ENCODE assay signal across 17 cellular contexts in genomic region chr17:78741644-78742284, GRCh38. TPM values are rescaled to one million over a fixed set of nuclear protein-coding genes. Genes with fewer than 3 reads are reported as not detected.
DNase-seq lines count a peak whose midpoint lies in the region; ATAC-seq and TF ChIP-seq lines count a peak whose summit lies in the region.
"Had no signal": no experiment of that assay in that cellular context is flagged by ENCODE, and none has a peak within 500 bp of the region (broad histone marks: within the 10 kb centered on the region; RNA-seq: fewer than 3 reads in every experiment).

No MANE protein-coding gene starts in this region.

- H3K27ac ChIP-seq in CD4-positive, CD25-positive, alpha-beta regulatory T cell (ENCODE audit: insufficient read depth, low read length, poor library complexity, severe bottlenecking): peak overlapping the region; percentile 43
- no peak overlapping the region for H3K27ac ChIP-seq in gastrocnemius medialis
- H3K27ac ChIP-seq: body of pancreas, SJSA1 had no signal

- H3K36me3 ChIP-seq in CD4-positive, CD25-positive, alpha-beta regulatory T cell (ENCODE audit: control insufficient read depth, insufficient read depth, low read length): peaks cover 33% of the 10 kb centered on the region
- H3K36me3 ChIP-seq in GM06990 (ENCODE audit: control insufficient read depth, insufficient read depth, low read length) (peaks cover 3% of the 10 kb centered on the region), mucosa of descending colon (ENCODE audit: low read depth) (no peaks in the 10 kb centered on the region), gastrocnemius medialis (no peaks in the 10 kb centered on the region)
- H3K36me3 ChIP-seq: SJSA1 had no signal

- H3K27me3 ChIP-seq in CD4-positive, CD25-positive, alpha-beta regulatory T cell (ENCODE audit: control insufficient read depth, insufficient read depth, low read length): no peaks in the 10 kb centered on the region
- H3K27me3 ChIP-seq in GM06990 (replicated peaks; ENCODE audit: control insufficient read depth, insufficient read depth, low read length) (no peaks in the 10 kb centered on the region), gastrocnemius medialis (no peaks in the 10 kb centered on the region)
- H3K27me3 ChIP-seq: body of pancreas, heart left ventricle, SJSA1, spleen had no signal

- CTCF ChIA-PET in activated CD8-positive, alpha-beta T cell treated with anti-CD3 and anti-CD28 coated beads for 36 hours (lab: Charles Lee): interaction anchor here (0.7 to 6.0 kb wide), 12 partner anchors 12 to 245 kb away, joined by 3 to 55 read pairs (median 3); no protein-coding TSS in a partner anchor

- in situ Hi-C loops in gastrocnemius medialis (cut with MboI; ENCODE audit: low sequenced_read_pairs in 4 of 4): no loop called here

- no peaks in the 10 kb centered on the region for H3K27me3 Mint-ChIP-seq in CD4-positive, CD25-positive, alpha-beta regulatory T cell
- no peaks in the 10 kb centered on the region for H3K27me3 Mint-ChIP-seq in activated CD8-positive, alpha-beta T cell treated with anti-CD3 and anti-CD28 coated beads for 36 hours

- intact Hi-C loops in activated CD8-positive, alpha-beta T cell treated with anti-CD3 and anti-CD28 coated beads for 36 hours (cut with micrococcal nuclease): no loop called here
- intact Hi-C loops in mucosa of descending colon (cut with DNase I, micrococcal nuclease) (no loop called here), gastrocnemius medialis (cut with DNase I; ENCODE audit: low total_unique reads) (no loop called here)

- peaks cover 100% of the 10 kb centered on the region for H3K4me1 ChIP-seq in CD4-positive, CD25-positive, alpha-beta regulatory T cell (ENCODE audit: control insufficient read depth, insufficient read depth, low read length, poor library complexity, severe bottlenecking)
- H3K4me1 ChIP-seq in mucosa of descending colon (ENCODE audit: low read depth) (peaks cover 24% of the 10 kb centered on the region), gastrocnemius medialis (peaks cover 64 to 68% of the 10 kb centered on the region in 2 donors)

- H3K9me3 Mint-ChIP-seq in CD4-positive, CD25-positive, alpha-beta regulatory T cell: peaks cover 0 to 2% (median 0%) of the 10 kb centered on the region in 7 donors
- H3K9me3 Mint-ChIP-seq in activated CD8-positive, alpha-beta T cell treated with anti-CD3 and anti-CD28 coated beads for 36 hours: no peaks in the 10 kb centered on the region

- POLR2A ChIA-PET in activated CD8-positive, alpha-beta T cell treated with anti-CD3 and anti-CD28 coated beads for 36 hours (lab: Charles Lee): interaction anchor here (0.7 to 2.0 kb wide), 9 partner anchors 13 to 38 kb away, joined by 3 to 13 read pairs (median 4); no protein-coding TSS in a partner anchor

- H3K4me1 Mint-ChIP-seq in CD4-positive, CD25-positive, alpha-beta regulatory T cell: peaks cover 38 to 98% (median 79%) of the 10 kb centered on the region in 4 donors
- H3K4me1 Mint-ChIP-seq in activated CD8-positive, alpha-beta T cell treated with anti-CD3 and anti-CD28 coated beads for 36 hours (ENCODE audit: low read depth): peaks cover 97% of the 10 kb centered on the region

- H3K4me3 Mint-ChIP-seq in CD4-positive, CD25-positive, alpha-beta regulatory T cell: peak overlapping the region; percentile 59 to 80 (median 70)
- peak overlapping the region; percentile 8 for H3K4me3 Mint-ChIP-seq in activated CD8-positive, alpha-beta T cell treated with anti-CD3 and anti-CD28 coated beads for 36 hours

- no peaks in the 10 kb centered on the region for H3K9me3 ChIP-seq in CD4-positive, CD25-positive, alpha-beta regulatory T cell (ENCODE audit: control insufficient read depth in 2 of 2, low read length in 2 of 2)
- H3K9me3 ChIP-seq in mucosa of descending colon (no peaks in the 10 kb centered on the region), gastrocnemius medialis (no peaks in the 10 kb centered on the region)
- H3K9me3 ChIP-seq: body of pancreas, heart left ventricle, SJSA1, spleen had no signal

- no peak for TF ChIP-seq POLR2A in gastrocnemius medialis (IDR thresholded peaks at IDR 0.05)

- TF ChIP-seq CTCF in GM06990 (IDR thresholded peaks at IDR 0.05; ENCODE audit: insufficient read depth, low read length, poor library complexity, severe bottlenecking): no peak
- TF ChIP-seq CTCF in activated CD8-positive, alpha-beta T cell treated with anti-CD3 and anti-CD28 coated beads for 36 hours (IDR thresholded peaks at IDR 0.05): no peak
- no peak for TF ChIP-seq CTCF in mucosa of descending colon (IDR thresholded peaks at IDR 0.05)
- TF ChIP-seq CTCF in gastrocnemius medialis (IDR thresholded peaks at IDR 0.05 in 4 of 5, conservative IDR thresholded peaks at IDR 0.05 in 1 of 5): no peak

- H3K27ac Mint-ChIP-seq in CD4-positive, CD25-positive, alpha-beta regulatory T cell: peak overlapping the region; percentile 76 to 97 (median 89)
- H3K27ac Mint-ChIP-seq in activated CD8-positive, alpha-beta T cell treated with anti-CD3 and anti-CD28 coated beads for 36 hours: peak overlapping the region; percentile 87

- H3K36me3 Mint-ChIP-seq in CD4-positive, CD25-positive, alpha-beta regulatory T cell: peaks cover 28% of the 10 kb centered on the region
- H3K36me3 Mint-ChIP-seq in activated CD8-positive, alpha-beta T cell treated with anti-CD3 and anti-CD28 coated beads for 36 hours (ENCODE audit: low read depth): peaks cover 23% of the 10 kb centered on the region

- H3K4me3 ChIP-seq in CD4-positive, CD25-positive, alpha-beta regulatory T cell (ENCODE audit: low read depth, low read length): no peak overlapping the region
- H3K4me3 ChIP-seq in GM06990 (replicated peaks; ENCODE audit: low read depth, low read length): peak overlapping the region; percentile 29
- no peak overlapping the region for H3K4me3 ChIP-seq in mucosa of descending colon
- H3K4me3 ChIP-seq in gastrocnemius medialis: no peak overlapping the region
- H3K4me3 ChIP-seq: body of pancreas, heart left ventricle, SJSA1 had no signal

- no peak for ATAC-seq in CD4-positive, CD25-positive, alpha-beta regulatory T cell (ENCODE audit: low read depth in 2 of 2)
- no peak for ATAC-seq in activated CD8-positive, alpha-beta T cell treated with anti-CD3 and anti-CD28 coated beads for 36 hours
- peak; percentile 31 for ATAC-seq in mucosa of descending colon
- no peak for ATAC-seq in HG03378 (IDR thresholded peaks at IDR 0.05; ENCODE audit: unreplicated experiment)
- no peak for ATAC-seq in GM21723 (IDR thresholded peaks at IDR 0.05; ENCODE audit: unreplicated experiment)
- ATAC-seq in gastrocnemius medialis: no peak
- ATAC-seq: body of pancreas, esophagus mucosa, heart left ventricle had no signal

- no peak for DNase-seq in CD4-positive, CD25-positive, alpha-beta regulatory T cell
- DNase-seq in GM06990 (ENCODE audit: extremely low read depth, insufficient read length): no peak
- DNase-seq in activated CD8-positive, alpha-beta T cell treated with anti-CD3 and anti-CD28 coated beads for 36 hours: no peak
- DNase-seq in mucosa of descending colon: no peak
- no peak for DNase-seq in gastrocnemius medialis
- no peak for DNase-seq in SKM-1 treated with dmso at 0.1 percent for 144 hours (lab: John Stamatoyannopoulos, UW; ENCODE audit: unreplicated experiment)
- DNase-seq: body of pancreas, C1 segment of cervical spinal cord, heart left ventricle, KG1, kidney, NCI-H1417 treated with DMSO at 0.1 percent for 48 hours, spleen had no signal

RNA-seq across cellular contexts. Expression of gene CYTH1, which starts 40.3 kb away (rescaled TPM):
- total RNA-seq in CD4-positive, CD25-positive, alpha-beta regulatory T cell: 487 TPM
- polyA plus RNA-seq in CD4-positive, CD25-positive, alpha-beta regulatory T cell: 100 to 1,000 TPM; 202 to 214 (median 206) TPM
- total RNA-seq in activated CD8-positive, alpha-beta T cell treated with anti-CD3 and anti-CD28 coated beads for 36 hours: 10 to 100 TPM; 95.1 to 96.0 TPM
- 10 to 100 TPM; 60.3 to 99.4 (median 91.6) TPM for total RNA-seq in mucosa of descending colon
- total RNA-seq in gastrocnemius medialis: 10 to 100 TPM; 24.7 to 43.7 (median 32.4) TPM
